7 cellular contexts compared by ENCODE assay signal in the genomic region with DNA sequence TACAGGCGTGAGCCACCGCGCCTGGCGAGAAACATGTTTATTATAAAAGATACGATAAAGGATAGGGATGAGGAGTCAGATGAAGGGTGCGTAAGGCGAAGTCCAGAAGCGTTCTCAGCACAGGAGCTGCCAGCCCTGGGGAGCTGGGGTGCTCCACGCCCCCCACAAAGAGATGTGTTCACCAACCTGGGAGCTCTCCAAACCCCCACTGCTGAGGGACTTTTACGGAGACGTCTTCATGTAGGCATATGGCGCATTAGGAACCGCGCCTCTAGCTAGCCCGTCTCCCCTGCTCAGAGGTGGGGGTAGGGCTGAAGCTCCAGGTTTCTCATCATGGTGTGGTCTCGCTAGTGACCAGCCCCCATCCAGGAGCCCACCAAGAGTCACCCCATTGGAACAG.
"Had no signal": no experiment of that assay in that cellular context is flagged by ENCODE, and none has a peak within 500 bp of the region (broad histone marks: within the 10 kb centered on the region; RNA-seq: fewer than 3 reads in every experiment).

No MANE protein-coding gene starts in this region.

- ATAC-seq: HCT116 had no signal

- H3K4me3 ChIP-seq: GM23248, HAP-1 had no signal

- DNase-seq: GM23248, GOT3, H7, HFFc6 had no signal

- H3K9me3 ChIP-seq: HAP-1 had no signal

- H3K27ac ChIP-seq: GM23248, HL-60 had no signal

- H3K36me3 ChIP-seq: HAP-1 had no signal

- H3K4me1 ChIP-seq: HAP-1 had no signal
